Comparison of ENCODE assay signal across 19 cellular contexts in the genomic region with DNA sequence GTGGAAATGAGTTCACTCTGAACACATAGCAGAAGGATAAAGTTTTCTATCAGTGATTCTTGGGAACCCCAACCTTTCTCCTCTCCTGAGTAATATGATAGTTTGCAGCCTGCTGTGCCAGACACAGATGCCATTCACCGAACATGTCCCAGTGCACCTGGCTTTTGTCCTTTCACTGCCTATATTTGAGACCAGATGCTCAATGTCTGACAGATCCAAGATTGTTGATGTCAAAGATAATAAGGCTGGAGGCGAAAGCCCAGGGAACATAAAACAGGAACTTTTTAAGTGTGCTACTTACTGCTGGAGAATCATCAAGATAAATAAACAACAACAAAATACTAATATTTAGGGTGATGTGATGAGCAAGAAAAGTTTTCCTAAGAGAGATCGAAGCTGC.
"Had no signal": no experiment of that assay in that cellular context is flagged by ENCODE, and none has a peak within 500 bp of the region (broad histone marks: within the 10 kb centered on the region; RNA-seq: fewer than 3 reads in every experiment).

No MANE protein-coding gene starts in this region.

- H3K27ac ChIP-seq: right lobe of liver, tibial nerve had no signal

- H3K9me3 Mint-ChIP-seq: activated T-cell treated with anti-CD3 and anti-CD28 coated beads, Interleukin-2, amount 50 U/mL, for 24 hours; brain; central memory CD8-positive, alpha-beta T cell; naive thymus-derived CD8-positive, alpha-beta T cell; stimulated activated effector memory CD8-positive, alpha-beta T cell treated with anti-CD3 and anti-CD28 coated beads, Interleukin-12 subunit alpha, Interleukin-12 subunit beta, amount 100 ng/mL, for 72 hours had no signal

- ATAC-seq: left lobe of liver; mucosa of descending colon; naive thymus-derived CD8-positive, alpha-beta T cell; right lobe of liver; stimulated activated effector memory CD8-positive, alpha-beta T cell treated with anti-CD3 and anti-CD28 coated beads, Interleukin-12 subunit alpha, Interleukin-12 subunit beta, amount 100 ng/mL, for 72 hours had no signal

- H3K4me1 ChIP-seq: right lobe of liver had no signal

- H3K27me3 Mint-ChIP-seq: activated naive CD8-positive, alpha-beta T cell; activated T-cell treated with anti-CD3 and anti-CD28 coated beads, Interleukin-2, amount 50 U/mL, for 24 hours; brain; central memory CD8-positive, alpha-beta T cell; naive thymus-derived CD8-positive, alpha-beta T cell; progenitor cell of endocrine pancreas had no signal

- H3K36me3 ChIP-seq: tibial nerve had no signal

- H3K27me3 ChIP-seq: right lobe of liver, tibial nerve had no signal

- DNase-seq: activated CD4-positive, alpha-beta T cell treated with anti-CD3 and anti-CD28 coated beads, Interleukin-2, amount 50 U/mL, for 1 hour; activated CD4-positive, CD25-positive, alpha-beta regulatory T cell; activated gamma-delta T cell; activated T-cell treated with anti-CD3 and anti-CD28 coated beads, Interleukin-2, amount 50 U/mL, for 24 hours; amygdala; cortex of kidney; effector CD8-positive, alpha-beta T cell; foreskin melanocyte; islet precursor cell; mucosa of descending colon; naive thymus-derived CD8-positive, alpha-beta T cell; right lobe of liver had no signal

- H3K27ac Mint-ChIP-seq: activated naive CD8-positive, alpha-beta T cell; activated T-cell treated with anti-CD3 and anti-CD28 coated beads, Interleukin-2, amount 50 U/mL, for 24 hours; brain; progenitor cell of endocrine pancreas; stimulated activated effector memory CD8-positive, alpha-beta T cell treated with anti-CD3 and anti-CD28 coated beads, Interleukin-12 subunit alpha, Interleukin-12 subunit beta, amount 100 ng/mL, for 72 hours had no signal

- H3K9me3 ChIP-seq: mucosa of descending colon, right lobe of liver, tibial nerve had no signal

- H3K4me3 Mint-ChIP-seq: activated naive CD8-positive, alpha-beta T cell; activated T-cell treated with anti-CD3 and anti-CD28 coated beads, Interleukin-2, amount 50 U/mL, for 24 hours; brain; central memory CD8-positive, alpha-beta T cell; naive thymus-derived CD8-positive, alpha-beta T cell; stimulated activated effector memory CD8-positive, alpha-beta T cell treated with anti-CD3 and anti-CD28 coated beads, Interleukin-12 subunit alpha, Interleukin-12 subunit beta, amount 100 ng/mL, for 72 hours had no signal

- H3K4me3 ChIP-seq: mucosa of descending colon, right lobe of liver, tibial nerve had no signal

- H3K4me1 Mint-ChIP-seq: central memory CD8-positive, alpha-beta T cell; stimulated activated effector memory CD8-positive, alpha-beta T cell treated with anti-CD3 and anti-CD28 coated beads, Interleukin-12 subunit alpha, Interleukin-12 subunit beta, amount 100 ng/mL, for 72 hours had no signal
